ENCODE assay signal across 1 cellular context in the genomic region with DNA sequence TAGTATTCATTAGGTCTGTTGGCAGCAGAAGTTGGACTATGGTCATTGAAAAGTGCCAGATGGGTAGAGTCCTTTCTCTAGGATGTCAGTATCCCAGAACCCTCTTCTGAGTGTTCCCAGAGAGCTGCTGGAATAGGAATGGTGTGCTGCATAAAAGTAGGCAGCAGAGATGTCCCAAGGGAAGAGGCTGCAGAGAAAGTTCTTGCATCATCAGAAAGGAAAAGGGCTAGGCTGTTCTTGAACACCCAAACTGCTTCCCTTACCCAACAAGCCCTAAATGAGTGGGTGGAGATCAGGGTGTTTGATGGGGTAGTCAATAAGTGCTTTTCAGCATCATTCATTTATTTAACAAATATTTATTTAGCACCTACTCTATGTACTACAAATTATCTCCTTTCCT.
TF ChIP-seq lines count a peak whose summit lies in the region.

No MANE protein-coding gene starts in this region.

TF ChIP-seq in K562, 482 proteins besides CTCF, POLR2A, EP300 and RAD21:
- TF ChIP-seq, protein P1, sequence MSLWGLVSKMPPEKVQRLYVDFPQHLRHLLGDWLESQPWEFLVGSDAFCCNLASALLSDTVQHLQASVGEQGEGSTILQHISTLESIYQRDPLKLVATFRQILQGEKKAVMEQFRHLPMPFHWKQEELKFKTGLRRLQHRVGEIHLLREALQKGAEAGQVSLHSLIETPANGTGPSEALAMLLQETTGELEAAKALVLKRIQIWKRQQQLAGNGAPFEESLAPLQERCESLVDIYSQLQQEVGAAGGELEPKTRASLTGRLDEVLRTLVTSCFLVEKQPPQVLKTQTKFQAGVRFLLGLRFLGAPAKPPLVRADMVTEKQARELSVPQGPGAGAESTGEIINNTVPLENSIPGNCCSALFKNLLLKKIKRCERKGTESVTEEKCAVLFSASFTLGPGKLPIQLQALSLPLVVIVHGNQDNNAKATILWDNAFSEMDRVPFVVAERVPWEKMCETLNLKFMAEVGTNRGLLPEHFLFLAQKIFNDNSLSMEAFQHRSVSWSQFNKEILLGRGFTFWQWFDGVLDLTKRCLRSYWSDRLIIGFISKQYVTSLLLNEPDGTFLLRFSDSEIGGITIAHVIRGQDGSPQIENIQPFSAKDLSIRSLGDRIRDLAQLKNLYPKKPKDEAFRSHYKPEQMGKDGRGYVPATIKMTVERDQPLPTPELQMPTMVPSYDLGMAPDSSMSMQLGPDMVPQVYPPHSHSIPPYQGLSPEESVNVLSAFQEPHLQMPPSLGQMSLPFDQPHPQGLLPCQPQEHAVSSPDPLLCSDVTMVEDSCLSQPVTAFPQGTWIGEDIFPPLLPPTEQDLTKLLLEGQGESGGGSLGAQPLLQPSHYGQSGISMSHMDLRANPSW (CRISPR knock-in tag; IDR thresholded peaks at IDR 0.05), result no peak
- TF ChIP-seq, protein P2, sequence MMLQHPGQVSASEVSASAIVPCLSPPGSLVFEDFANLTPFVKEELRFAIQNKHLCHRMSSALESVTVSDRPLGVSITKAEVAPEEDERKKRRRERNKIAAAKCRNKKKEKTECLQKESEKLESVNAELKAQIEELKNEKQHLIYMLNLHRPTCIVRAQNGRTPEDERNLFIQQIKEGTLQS (IDR thresholded peaks at IDR 0.05), result peak; percentile 56
- TF ChIP-seq, protein P2 (CRISPR knock-in tag; conservative IDR thresholded peaks at IDR 0.05), result no peak
- TF ChIP-seq, protein P3, sequence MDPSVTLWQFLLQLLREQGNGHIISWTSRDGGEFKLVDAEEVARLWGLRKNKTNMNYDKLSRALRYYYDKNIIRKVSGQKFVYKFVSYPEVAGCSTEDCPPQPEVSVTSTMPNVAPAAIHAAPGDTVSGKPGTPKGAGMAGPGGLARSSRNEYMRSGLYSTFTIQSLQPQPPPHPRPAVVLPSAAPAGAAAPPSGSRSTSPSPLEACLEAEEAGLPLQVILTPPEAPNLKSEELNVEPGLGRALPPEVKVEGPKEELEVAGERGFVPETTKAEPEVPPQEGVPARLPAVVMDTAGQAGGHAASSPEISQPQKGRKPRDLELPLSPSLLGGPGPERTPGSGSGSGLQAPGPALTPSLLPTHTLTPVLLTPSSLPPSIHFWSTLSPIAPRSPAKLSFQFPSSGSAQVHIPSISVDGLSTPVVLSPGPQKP (CRISPR knock-in tag; IDR thresholded peaks at IDR 0.05), result no peak
- TF ChIP-seq MBD2 (IDR thresholded peaks at IDR 0.05; ENCODE audit: borderline replicate concordance, low read depth) (no peak), CBFA2T2 (conservative IDR thresholded peaks at IDR 0.05) (no peak), EZH2 (IDR thresholded peaks at IDR 0.05; ENCODE audit: borderline replicate concordance, low read depth, low read length) (no peak), HLTF (IDR thresholded peaks at IDR 0.05) (no peak), ARID2 (IDR thresholded peaks at IDR 0.05) (no peak), BCOR (IDR thresholded peaks at IDR 0.05) (no peak), CBX8 (IDR thresholded peaks at IDR 0.05; ENCODE audit: borderline replicate concordance, extremely low read depth, low read depth, low read length, poor library complexity, severe bottlenecking) (no peak), RCOR1 (IDR thresholded peaks at IDR 0.05; ENCODE audit: borderline replicate concordance in 1 of 2, low read depth in 2 of 2, low read length in 2 of 2) (no peak), TSC22D4 (tag; IDR thresholded peaks at IDR 0.05) (no peak), CEBPB (tag; IDR thresholded peaks at IDR 0.05) (0 out of 2 replicates have a peak, but pooled peaks have one; percentile 8), SIN3B (IDR thresholded peaks at IDR 0.05; ENCODE audit: low read depth) (no peak), NFYB (IDR thresholded peaks at IDR 0.05; ENCODE audit: extremely low read depth, insufficient read length) (no peak)
- TF ChIP-seq, protein P4, sequence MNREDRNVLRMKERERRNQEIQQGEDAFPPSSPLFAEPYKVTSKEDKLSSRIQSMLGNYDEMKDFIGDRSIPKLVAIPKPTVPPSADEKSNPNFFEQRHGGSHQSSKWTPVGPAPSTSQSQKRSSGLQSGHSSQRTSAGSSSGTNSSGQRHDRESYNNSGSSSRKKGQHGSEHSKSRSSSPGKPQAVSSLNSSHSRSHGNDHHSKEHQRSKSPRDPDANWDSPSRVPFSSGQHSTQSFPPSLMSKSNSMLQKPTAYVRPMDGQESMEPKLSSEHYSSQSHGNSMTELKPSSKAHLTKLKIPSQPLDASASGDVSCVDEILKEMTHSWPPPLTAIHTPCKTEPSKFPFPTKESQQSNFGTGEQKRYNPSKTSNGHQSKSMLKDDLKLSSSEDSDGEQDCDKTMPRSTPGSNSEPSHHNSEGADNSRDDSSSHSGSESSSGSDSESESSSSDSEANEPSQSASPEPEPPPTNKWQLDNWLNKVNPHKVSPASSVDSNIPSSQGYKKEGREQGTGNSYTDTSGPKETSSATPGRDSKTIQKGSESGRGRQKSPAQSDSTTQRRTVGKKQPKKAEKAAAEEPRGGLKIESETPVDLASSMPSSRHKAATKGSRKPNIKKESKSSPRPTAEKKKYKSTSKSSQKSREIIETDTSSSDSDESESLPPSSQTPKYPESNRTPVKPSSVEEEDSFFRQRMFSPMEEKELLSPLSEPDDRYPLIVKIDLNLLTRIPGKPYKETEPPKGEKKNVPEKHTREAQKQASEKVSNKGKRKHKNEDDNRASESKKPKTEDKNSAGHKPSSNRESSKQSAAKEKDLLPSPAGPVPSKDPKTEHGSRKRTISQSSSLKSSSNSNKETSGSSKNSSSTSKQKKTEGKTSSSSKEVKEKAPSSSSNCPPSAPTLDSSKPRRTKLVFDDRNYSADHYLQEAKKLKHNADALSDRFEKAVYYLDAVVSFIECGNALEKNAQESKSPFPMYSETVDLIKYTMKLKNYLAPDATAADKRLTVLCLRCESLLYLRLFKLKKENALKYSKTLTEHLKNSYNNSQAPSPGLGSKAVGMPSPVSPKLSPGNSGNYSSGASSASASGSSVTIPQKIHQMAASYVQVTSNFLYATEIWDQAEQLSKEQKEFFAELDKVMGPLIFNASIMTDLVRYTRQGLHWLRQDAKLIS (CRISPR knock-in tag; IDR thresholded peaks at IDR 0.05), result no peak
- TF ChIP-seq, protein P5, sequence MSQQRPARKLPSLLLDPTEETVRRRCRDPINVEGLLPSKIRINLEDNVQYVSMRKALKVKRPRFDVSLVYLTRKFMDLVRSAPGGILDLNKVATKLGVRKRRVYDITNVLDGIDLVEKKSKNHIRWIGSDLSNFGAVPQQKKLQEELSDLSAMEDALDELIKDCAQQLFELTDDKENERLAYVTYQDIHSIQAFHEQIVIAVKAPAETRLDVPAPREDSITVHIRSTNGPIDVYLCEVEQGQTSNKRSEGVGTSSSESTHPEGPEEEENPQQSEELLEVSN (IDR thresholded peaks at IDR 0.05; ENCODE audit: borderline replicate concordance in 1 of 2, extremely low read depth in 1 of 2, insufficient read depth in 1 of 2, insufficient read length in 1 of 2, low read depth in 1 of 2, low read length in 1 of 2, poor library complexity in 1 of 2, severe bottlenecking in 1 of 2), result no peak
